13 cellular contexts compared by ENCODE assay signal in the genomic region with DNA sequence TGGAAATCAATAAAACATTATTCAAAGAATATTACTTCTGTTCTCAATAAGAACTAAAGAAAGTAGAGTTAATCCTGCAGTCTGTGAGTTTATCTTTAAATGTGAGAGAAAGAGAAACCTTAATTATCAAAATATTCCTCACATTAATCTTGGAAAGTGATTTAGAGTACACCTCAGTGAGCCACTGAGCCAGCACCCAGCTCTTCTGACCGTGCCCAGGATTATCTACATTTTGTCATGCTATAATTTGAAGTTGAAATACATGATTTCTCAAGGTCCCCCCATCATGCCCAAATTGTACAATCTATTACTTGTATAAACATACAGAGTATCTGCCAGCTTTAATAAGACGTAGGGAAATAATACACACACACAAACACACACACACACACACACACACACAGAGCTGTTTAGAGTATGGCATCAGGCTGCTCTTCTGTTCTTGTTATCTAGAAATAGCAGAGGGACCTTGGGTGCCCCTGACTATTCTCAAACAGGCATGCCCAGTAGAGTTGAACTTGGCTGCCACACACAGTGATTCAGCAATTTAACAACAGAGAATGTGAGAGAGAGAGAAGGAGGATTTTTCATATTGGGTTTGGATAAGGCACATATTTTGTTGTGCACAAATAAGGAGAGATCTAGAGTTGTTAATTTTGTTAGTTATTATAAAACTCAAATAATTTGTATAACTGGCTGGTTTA.
DNase-seq lines count a peak whose midpoint lies in the region; ATAC-seq and TF ChIP-seq lines count a peak whose summit lies in the region.
"Had no signal": no experiment of that assay in that cellular context is flagged by ENCODE, and none has a peak within 500 bp of the region (broad histone marks: within the 10 kb centered on the region; RNA-seq: fewer than 3 reads in every experiment).

No MANE protein-coding gene starts in this region.

- TF ChIP-seq POLR2A in thyroid gland (IDR thresholded peaks at IDR 0.05): peak in 1 of 2 donors; percentile 13

- peak in 73 of 76 experiments; percentile 19 to 93 (median 73) for DNase-seq in HUDEP-2 (lab: John Stamatoyannopoulos, UW; ENCODE audit: unreplicated experiment in 76 of 76)
- peak; percentile 38 for DNase-seq in adipocyte (ENCODE audit: low read depth)
- peak in 1 of 2 donors; percentile 57 for DNase-seq in heart right ventricle
- DNase-seq in thyroid gland: peak; percentile 59 to 73
- DNase-seq in HEK293T (ENCODE audit: extremely low spot score): no peak
- no peak for DNase-seq in NCI-H446 treated with DMSO at 0.1 percent for 48 hours (lab: John Stamatoyannopoulos, UW)
- no peak for DNase-seq in NCI-H774 (lab: John Stamatoyannopoulos, UW)
- DNase-seq: activated CD8-positive, alpha-beta memory T cell treated with anti-CD3 and anti-CD28 coated beads, Interleukin-2, amount 50 U/mL, for 4 hours; glutamatergic neuron; MM.1S; NK-92 treated with Interleukin-12 subunit alpha and Interleukin-12 subunit beta, amount 100 ng/mL, for 24 hours; stimulated activated CD4-positive, alpha-beta T cell treated with anti-CD3 and anti-CD28 coated beads, Interleukin-12 subunit alpha, Interleukin-12 subunit beta, amount 100 ng/mL, for 4 hours had no signal

- peak overlapping the region; percentile 35 for H3K9ac ChIP-seq in adipocyte (ENCODE audit: low read length)

- H3K27ac ChIP-seq in heart right ventricle (peak overlapping the region in 5 of 10 donors; percentile 16 to 40 (median 20)), thyroid gland (peak overlapping the region in 2 of 3 donors; percentile 69)
- H3K27ac ChIP-seq: cardiac muscle cell had no signal

- H3K27me3 ChIP-seq in adipocyte (replicated peaks; ENCODE audit: control insufficient read depth, insufficient read depth, low read length) (no peaks in the 10 kb centered on the region), heart right ventricle (no peaks in the 10 kb centered on the region), thyroid gland (no peaks in the 10 kb centered on the region)
- H3K27me3 ChIP-seq: cardiac muscle cell had no signal

- intact Hi-C loops in heart right ventricle (cut with DNase I): loop anchor here in 1 of 10 donors (2.0 kb wide), 1 partner anchor 75 kb away; a partner anchor contains a TSS
- intact Hi-C loops in thyroid gland (cut with DNase I): no loop called here

- no peaks in the 10 kb centered on the region for H3K36me3 ChIP-seq in adipocyte (ENCODE audit: control insufficient read depth, insufficient read depth, low read length, severe bottlenecking)
- H3K36me3 ChIP-seq in heart right ventricle: no peaks in the 10 kb centered on the region
- no peaks in the 10 kb centered on the region for H3K36me3 ChIP-seq in thyroid gland
- H3K36me3 ChIP-seq: cardiac muscle cell had no signal

- H3K4me3 ChIP-seq in adipocyte (ENCODE audit: low read length): no peak overlapping the region
- H3K4me3 ChIP-seq in heart right ventricle: no peak overlapping the region
- H3K4me3 ChIP-seq in thyroid gland (replicated peaks in 1 of 3): no peak overlapping the region
- H3K4me3 ChIP-seq: cardiac muscle cell had no signal

- CTCF ChIA-PET in HEK293T (lab: Yijun Ruan, JAX): interaction anchor here (0.5 kb wide), 1 partner anchor 151 kb away, joined by 3 read pairs; no protein-coding TSS in a partner anchor

- WGBS in heart right ventricle, 2 donors: 40 to 41% methylated on average over 2 of the region's 2 CpGs
- WGBS in thyroid gland, 2 donors: 41 to 64% methylated on average over 2 of the region's 2 CpGs

- H3K4me1 ChIP-seq in adipocyte (ENCODE audit: control insufficient read depth, insufficient read depth, low read length): peaks cover 13% of the 10 kb centered on the region
- H3K4me1 ChIP-seq in heart right ventricle: peaks cover 0 to 5% (median 0%) of the 10 kb centered on the region in 9 donors
- H3K4me1 ChIP-seq in thyroid gland: peaks cover 5 to 6% of the 10 kb centered on the region in 2 donors

- H3K9me3 ChIP-seq in adipocyte (ENCODE audit: control insufficient read depth, low read length) (no peaks in the 10 kb centered on the region), heart right ventricle (peaks cover 0 to 6% (median 0%) of the 10 kb centered on the region in 11 donors), thyroid gland (no peaks in the 10 kb centered on the region)

- ATAC-seq in heart right ventricle: peak; percentile 78 to 99 (median 94)

- TF ChIP-seq CTCF in heart right ventricle (IDR thresholded peaks at IDR 0.05): no peak
- TF ChIP-seq CTCF in thyroid gland (IDR thresholded peaks at IDR 0.05): no peak

- POLR2A ChIA-PET in HEK293T (lab: Yijun Ruan, JAX): no interaction called here

TF ChIP-seq in HEK293T, 16 proteins besides CTCF, POLR2A, EP300 and RAD21:
- no peak for TF ChIP-seq NFRKB (IDR thresholded peaks at IDR 0.05)
- no peak for TF ChIP-seq ELF4 (IDR thresholded peaks at IDR 0.05)
- TF ChIP-seq FOXM1 (IDR thresholded peaks at IDR 0.05; ENCODE audit: borderline replicate concordance): no peak
- TF ChIP-seq FOXA1 (IDR thresholded peaks at IDR 0.05): no peak
- no peak for TF ChIP-seq CTBP1 (IDR thresholded peaks at IDR 0.05; ENCODE audit: borderline replicate concordance)
- TF ChIP-seq SP1 (IDR thresholded peaks at IDR 0.05): no peak

Comparison
In these comparisons a context has a peak if more than half of its experiments do, and no peak if none do; other contexts are left out.
1. DNase-seq: peak in HUDEP-2 (73 of 76), adipocyte (single experiment) and thyroid gland (2 of 2); none in HEK293T (single experiment), NCI-H446 treated with DMSO at 0.1 percent for 48 hours (single experiment) and NCI-H774 (single experiment).